In genomic region chr10:88974446-88975376, GRCh38 we compare ENCODE assay signal across 8 cellular contexts. TPM values are rescaled to one million over a fixed set of nuclear protein-coding genes. Genes with fewer than 3 reads are reported as not detected.
DNase-seq lines count a peak whose midpoint lies in the region; ATAC-seq, FAIRE-seq and TF ChIP-seq lines count a peak whose summit lies in the region.

No MANE protein-coding gene starts in this region.

- no peak overlapping the region for H2BK12ac ChIP-seq in H9 (ENCODE audit: insufficient read length, low read depth, low read length)

- DNase-seq in heart left ventricle (no peak), Right ventricle myocardium inferior (ENCODE audit: missing footprints) (no peak), keratinocyte (ENCODE audit: low read depth, low spot score) (no peak), tibial nerve (ENCODE audit: low spot score in 2 of 2) (no peak), SIG-M5 (lab: John Stamatoyannopoulos, UW) (no peak), NCI-H526 treated with DMSO at 0.1 percent for 48 hours (lab: John Stamatoyannopoulos, UW) (no peak), H9 (no peak)
- DNase-seq in activated T-helper 1 cell treated with anti-CD3 and anti-CD28 coated beads, Interleukin-12 subunit alpha, Interleukin-12 subunit beta, Interleukin-2, Interleukin-4 antibody, amounts not matched to agents 30 ng/mL and 10 ng/mL and 1 ng/mL, durations not matched to agents 14 hours and 24 hours and 36 hours (ENCODE audit: low spot score): no peak

- H4K91ac ChIP-seq in H9 (ENCODE audit: insufficient read length, low read depth, low read length): no peak overlapping the region

- peak overlapping the region; percentile 83 for H3K27ac Mint-ChIP-seq in activated T-helper 1 cell treated with anti-CD3 and anti-CD28 coated beads, Interleukin-12 subunit alpha, Interleukin-12 subunit beta, Interleukin-2, Interleukin-4 antibody, amounts not matched to agents 30 ng/mL and 10 ng/mL and 1 ng/mL, durations not matched to agents 14 hours and 24 hours and 36 hours
- 0 out of 7 replicates have a peak overlapping the region, but pooled peaks of 1 of the 3 experiments have one; percentile 36 for H3K27ac Mint-ChIP-seq in H9

- H3K4ac ChIP-seq in H9 (ENCODE audit: low read depth, low read length): no peak overlapping the region

- dilution Hi-C loops in keratinocyte (cut with MboI; ENCODE audit: extremely low pct_ligation_motif_present, low sequenced_read_pairs): no loop called here

- H3K27me3 ChIP-seq in heart left ventricle (no peaks in the 10 kb centered on the region), keratinocyte (ENCODE audit: control insufficient read depth, extremely low read depth, insufficient read depth, low read length) (no peaks in the 10 kb centered on the region), tibial nerve (no peaks in the 10 kb centered on the region), H9 (ENCODE audit: insufficient read depth, low read length) (no peaks in the 10 kb centered on the region)

- no peak overlapping the region for H3K23ac ChIP-seq in H9 (ENCODE audit: insufficient read length, low read depth, low read length)

- H3K27me3 Mint-ChIP-seq in activated T-helper 1 cell treated with anti-CD3 and anti-CD28 coated beads, Interleukin-12 subunit alpha, Interleukin-12 subunit beta, Interleukin-2, Interleukin-4 antibody, amounts not matched to agents 30 ng/mL and 10 ng/mL and 1 ng/mL, durations not matched to agents 14 hours and 24 hours and 36 hours (ENCODE audit: insufficient read depth): peaks cover 3% of the 10 kb centered on the region
- no peaks in the 10 kb centered on the region for H3K27me3 Mint-ChIP-seq in H9 (ENCODE audit: low read depth)

- no peaks in the 10 kb centered on the region for H3K23me2 ChIP-seq in H9 (ENCODE audit: insufficient read length, low read depth, low read length, poor library complexity, severe bottlenecking)

- intact Hi-C loops in heart left ventricle (cut with DNase I) (no loop called here), Right ventricle myocardium inferior (cut with DNase I) (no loop called here)
- intact Hi-C loops in activated T-helper 1 cell treated with anti-CD3 and anti-CD28 coated beads, Interleukin-12 subunit alpha, Interleukin-12 subunit beta, Interleukin-2, Interleukin-4 antibody, amounts not matched to agents 30 ng/mL and 10 ng/mL and 1 ng/mL, durations not matched to agents 14 hours and 24 hours and 36 hours (cut with micrococcal nuclease): loop anchor here (1.0 kb wide), 1 partner anchor 16 kb away; the partner anchor contains the start of gene FAS

- TF ChIP-seq CTCF in heart left ventricle (IDR thresholded peaks at IDR 0.05) (no peak), keratinocyte (optimal IDR thresholded peaks at IDR 0.05 in 1 of 3, IDR thresholded peaks at IDR 0.05 in 1 of 3, conservative IDR thresholded peaks at IDR 0.05 in 1 of 3; ENCODE audit: extremely low read depth in 1 of 3, insufficient read depth in 2 of 3, low read length in 3 of 3) (no peak), tibial nerve (IDR thresholded peaks at IDR 0.05) (no peak), H9 (conservative IDR thresholded peaks at IDR 0.05) (no peak)

- no peak overlapping the region for H2BK5ac ChIP-seq in H9 (ENCODE audit: insufficient read length, low read length)

- H3K9me3 ChIP-seq in heart left ventricle (no peaks in the 10 kb centered on the region), keratinocyte (ENCODE audit: control insufficient read depth, low read depth, low read length) (no peaks in the 10 kb centered on the region), tibial nerve (no peaks in the 10 kb centered on the region), H9 (ENCODE audit: control insufficient read depth, low read depth, low read length) (no peaks in the 10 kb centered on the region)

- H3K36me3 Mint-ChIP-seq in activated T-helper 1 cell treated with anti-CD3 and anti-CD28 coated beads, Interleukin-12 subunit alpha, Interleukin-12 subunit beta, Interleukin-2, Interleukin-4 antibody, amounts not matched to agents 30 ng/mL and 10 ng/mL and 1 ng/mL, durations not matched to agents 14 hours and 24 hours and 36 hours (ENCODE audit: low read depth): peaks cover 2% of the 10 kb centered on the region
- H3K36me3 Mint-ChIP-seq in H9 (ENCODE audit: insufficient read depth in 1 of 3, low read depth in 3 of 3): no peaks in the 10 kb centered on the region

- H3K36me3 ChIP-seq in heart left ventricle: no peaks in the 10 kb centered on the region
- H3K36me3 ChIP-seq in keratinocyte (ENCODE audit: control insufficient read depth in 2 of 2, extremely low read depth in 1 of 2, insufficient read depth in 2 of 2, low read length in 2 of 2): no peaks in the 10 kb centered on the region
- no peaks in the 10 kb centered on the region for H3K36me3 ChIP-seq in tibial nerve

- H3K4me2 ChIP-seq in keratinocyte (ENCODE audit: control insufficient read depth, extremely low read depth, insufficient read depth, low read depth, low read length) (peak overlapping the region; percentile 94), H9 (ENCODE audit: insufficient read depth, insufficient read length, low read length) (no peak overlapping the region)

- no peak overlapping the region for H3T11ph ChIP-seq in H9 (ENCODE audit: low read length)

- TF ChIP-seq POLR2A in heart left ventricle (IDR thresholded peaks at IDR 0.05) (no peak), tibial nerve (IDR thresholded peaks at IDR 0.05) (no peak)

- H4K8ac ChIP-seq in H9 (replicated peaks; ENCODE audit: insufficient read length, low read depth, low read length): no peak overlapping the region

- H2BK15ac ChIP-seq in H9 (ENCODE audit: low read depth, low read length): no peak overlapping the region

- H3K27ac ChIP-seq in heart left ventricle (peak overlapping the region in 11 of 12 donors; percentile 26 to 85 (median 72)), keratinocyte (ENCODE audit: control insufficient read depth, insufficient read depth, low read length) (peak overlapping the region; percentile 63), tibial nerve (peak overlapping the region; percentile 67 to 84 (median 73)), H9 (ENCODE audit: insufficient read length, low read depth, low read length) (no peak overlapping the region)

- peaks cover 16% of the 10 kb centered on the region for H3K4me1 Mint-ChIP-seq in activated T-helper 1 cell treated with anti-CD3 and anti-CD28 coated beads, Interleukin-12 subunit alpha, Interleukin-12 subunit beta, Interleukin-2, Interleukin-4 antibody, amounts not matched to agents 30 ng/mL and 10 ng/mL and 1 ng/mL, durations not matched to agents 14 hours and 24 hours and 36 hours (ENCODE audit: low read depth)
- peaks cover 5% of the 10 kb centered on the region in 2 experiments for H3K4me1 Mint-ChIP-seq in H9

- H2AK5ac ChIP-seq in H9 (ENCODE audit: insufficient read length, low read length): no peak overlapping the region

- H3K79me2 ChIP-seq in keratinocyte (ENCODE audit: control insufficient read depth, insufficient read depth, low read length) (no peaks in the 10 kb centered on the region), H9 (ENCODE audit: insufficient read depth, low read length) (no peaks in the 10 kb centered on the region)

- FAIRE-seq in keratinocyte (lab: Jason Lieb, UNC): peak; percentile 85

- no peaks in the 10 kb centered on the region for H3K9me1 ChIP-seq in keratinocyte (ENCODE audit: control insufficient read depth, extremely low read depth, insufficient read depth, low read length)

- H3K79me1 ChIP-seq in H9 (ENCODE audit: insufficient read depth, low read depth, low read length, poor library complexity, severe bottlenecking): no peaks in the 10 kb centered on the region

- H2AFZ ChIP-seq in keratinocyte (ENCODE audit: control insufficient read depth, low read length) (peak overlapping the region; percentile 94), H9 (ENCODE audit: low read length) (no peak overlapping the region)

- H3K9ac ChIP-seq in keratinocyte (ENCODE audit: control insufficient read depth, extremely low read depth, insufficient read depth, low read length) (peak overlapping the region; percentile 59), H9 (ENCODE audit: extremely low read depth, insufficient read length, low read length) (no peak overlapping the region)

- no peak overlapping the region for H3K56ac ChIP-seq in H9 (ENCODE audit: insufficient read length, low read depth, low read length)

- ATAC-seq in heart left ventricle (peak in 2 of 4 donors; percentile 28 to 61), Right ventricle myocardium inferior (no peak)

- H3K4me3 ChIP-seq in heart left ventricle (peak overlapping the region in 11 of 12 donors; percentile 11 to 64 (median 50)), keratinocyte (ENCODE audit: control insufficient read depth in 2 of 3, extremely low read depth in 1 of 3, insufficient read depth in 2 of 3, low read depth in 1 of 3, low read length in 3 of 3) (peak overlapping the region; percentile 32 to 79 (median 70)), tibial nerve (peak overlapping the region; percentile 20 to 53 (median 38))

- no peak overlapping the region for H2BK20ac ChIP-seq in H9 (ENCODE audit: low read depth, low read length, poor library complexity, severe bottlenecking)

- no peaks in the 10 kb centered on the region for H3K9me3 Mint-ChIP-seq in activated T-helper 1 cell treated with anti-CD3 and anti-CD28 coated beads, Interleukin-12 subunit alpha, Interleukin-12 subunit beta, Interleukin-2, Interleukin-4 antibody, amounts not matched to agents 30 ng/mL and 10 ng/mL and 1 ng/mL, durations not matched to agents 14 hours and 24 hours and 36 hours
- H3K9me3 Mint-ChIP-seq in H9: no peaks in the 10 kb centered on the region

- 32 to 48% (median 41%) methylated on average over 7 of the region's 7 CpGs for WGBS in heart left ventricle, 4 donors
- 21 to 26% methylated on average over 7 of the region's 7 CpGs for WGBS in tibial nerve, 2 donors
- no CpG with 5 or more reads among the region's 7 CpGs for WGBS in H9 (ENCODE audit: extremely low coverage, insufficient read length, low lambda C conversion rate)

- TF ChIP-seq EP300 in tibial nerve (IDR thresholded peaks at IDR 0.05): peak in 1 of 2 donors; percentile 38

- no peak overlapping the region for H2BK120ac ChIP-seq in H9 (ENCODE audit: low read depth, low read length, poor library complexity, severe bottlenecking)

- no peak overlapping the region for H3K18ac ChIP-seq in H9 (ENCODE audit: insufficient read length, low read depth, low read length)

- no peak overlapping the region for H4K5ac ChIP-seq in H9 (ENCODE audit: insufficient read length, low read depth, low read length)

- H4K20me1 ChIP-seq in keratinocyte (ENCODE audit: control insufficient read depth, extremely low read depth, insufficient read depth, low read length) (no peaks in the 10 kb centered on the region), H9 (ENCODE audit: control insufficient read depth, insufficient read depth, insufficient read length) (no peaks in the 10 kb centered on the region)

- peak overlapping the region; percentile 86 for H3K4me3 Mint-ChIP-seq in activated T-helper 1 cell treated with anti-CD3 and anti-CD28 coated beads, Interleukin-12 subunit alpha, Interleukin-12 subunit beta, Interleukin-2, Interleukin-4 antibody, amounts not matched to agents 30 ng/mL and 10 ng/mL and 1 ng/mL, durations not matched to agents 14 hours and 24 hours and 36 hours
- no peak overlapping the region for H3K4me3 Mint-ChIP-seq in H9

- H3K14ac ChIP-seq in H9 (ENCODE audit: insufficient read depth, low read length): no peak overlapping the region

- H3K4me1 ChIP-seq in heart left ventricle: peaks cover 0 to 52% (median 16%) of the 10 kb centered on the region in 12 donors
- H3K4me1 ChIP-seq in keratinocyte (ENCODE audit: control insufficient read depth, extremely low read depth, insufficient read depth, low read length): peaks cover 14% of the 10 kb centered on the region
- peaks cover 0 to 47% (median 5%) of the 10 kb centered on the region in 4 donors for H3K4me1 ChIP-seq in tibial nerve
- no peaks in the 10 kb centered on the region for H3K4me1 ChIP-seq in H9 (ENCODE audit: insufficient read depth, low read length)

RNA-seq across cellular contexts. Expression of gene FAS, which starts 15.9 kb away (rescaled TPM):
- 10 to 100 TPM in 2 of 9 donors, 1 to 10 TPM in 7; 2.6 to 15.6 (median 5.1) TPM for total RNA-seq in heart left ventricle
- 1 to 10 TPM; 1.6 to 3.2 TPM for polyA plus RNA-seq in heart left ventricle
- total RNA-seq in Right ventricle myocardium inferior: 4.7 TPM
- 36.4 and 38.6 TPM in 2 replicates for total RNA-seq in activated T-helper 1 cell treated with anti-CD3 and anti-CD28 coated beads, Interleukin-12 subunit alpha, Interleukin-12 subunit beta, Interleukin-2, Interleukin-4 antibody, amounts not matched to agents 30 ng/mL and 10 ng/mL and 1 ng/mL, durations not matched to agents 14 hours and 24 hours and 36 hours
- polyA plus RNA-seq in keratinocyte: 31.4 to 44.8 TPM (median 32.5 TPM) in 3 replicates
- polyA plus RNA-seq in keratinocyte (2011; ENCODE audit: low read depth): 17.5 TPM
- polyA plus RNA-seq in keratinocyte (2011; cell fraction: cytosol; rRNA removed): 19.6 and 43.5 TPM in 2 replicates
- polyA plus RNA-seq in keratinocyte (2011; cell fraction: nucleus; rRNA removed): 60.0 and 82.0 TPM in 2 replicates
- polyA plus RNA-seq in keratinocyte (2012; ENCODE audit: low replicate concordance): 20.1 and 21.0 TPM in 2 replicates
- 3.7 to 38.8 TPM (median 26.8 TPM) in 3 replicates for polyA minus RNA-seq in keratinocyte
- 30.3 TPM for polyA minus RNA-seq in keratinocyte (2011; cell fraction: cytosol; rRNA and poly(A)+ RNA removed)
- polyA minus RNA-seq in keratinocyte (2011; cell fraction: nucleus; rRNA and poly(A)+ RNA removed): 28.5 and 58.2 TPM in 2 replicates
- 10 to 100 TPM; 18.4 to 32.2 (median 20.9) TPM for total RNA-seq in tibial nerve
- 3.0 and 3.1 TPM in 2 replicates for total RNA-seq in H9 (2021)

RNA-seq across cellular contexts. Expression of gene ACTA2, which starts 22.1 kb away (rescaled TPM):
- total RNA-seq in heart left ventricle (100 to 1,000 TPM in 4 of 9 donors, 10 to 100 TPM in 5; 70.9 to 244 (median 86.7) TPM), Right ventricle myocardium inferior (75.2 TPM), tibial nerve (100 to 1,000 TPM; 340 to 708 (median 458) TPM), H9 (2021) (2.3 and 2.4 TPM in 2 replicates)
- polyA plus RNA-seq in heart left ventricle (100 to 1,000 TPM; 110 to 122 TPM), keratinocyte (3.0 to 9.3 TPM (median 3.7 TPM) in 3 replicates)
- total RNA-seq in activated T-helper 1 cell treated with anti-CD3 and anti-CD28 coated beads, Interleukin-12 subunit alpha, Interleukin-12 subunit beta, Interleukin-2, Interleukin-4 antibody, amounts not matched to agents 30 ng/mL and 10 ng/mL and 1 ng/mL, durations not matched to agents 14 hours and 24 hours and 36 hours: 10.9 and 12.2 TPM in 2 replicates
- 4.7 TPM for polyA plus RNA-seq in keratinocyte (2011; ENCODE audit: low read depth)
- polyA plus RNA-seq in keratinocyte (2011; cell fraction: cytosol; rRNA removed): 12.4 and 13.2 TPM in 2 replicates
- polyA plus RNA-seq in keratinocyte (2011; cell fraction: nucleus; rRNA removed): 8.5 and 11.8 TPM in 2 replicates
- 10.9 and 14.3 TPM in 2 replicates for polyA plus RNA-seq in keratinocyte (2012; ENCODE audit: low replicate concordance)
- polyA minus RNA-seq in keratinocyte: 6.2 to 12.6 TPM (median 8.3 TPM) in 3 replicates
- polyA minus RNA-seq in keratinocyte (2011; cell fraction: cytosol; rRNA and poly(A)+ RNA removed): 10.4 TPM
- polyA minus RNA-seq in keratinocyte (2011; cell fraction: nucleus; rRNA and poly(A)+ RNA removed): 4.1 and 6.2 TPM in 2 replicates
